ENCODE assay signal across 13 cellular contexts in genomic region chr3:15576475-15576874, GRCh38.
"Had no signal": no experiment of that assay in that cellular context is flagged by ENCODE, and none has a peak within 500 bp of the region (broad histone marks: within the 10 kb centered on the region; RNA-seq: fewer than 3 reads in every experiment).

No MANE protein-coding gene starts in this region.

- H3K4me3 Mint-ChIP-seq: activated CD8-positive, alpha-beta T cell treated with anti-CD3 and anti-CD28 coated beads for 36 hours; activated naive CD4-positive, alpha-beta T cell treated with anti-CD3 and anti-CD28 coated beads for 36 hours; activated T-helper 17 cell treated with anti-CD3 and anti-CD28 coated beads, Interleukin-2, amount 50 U/mL, for 72 hours had no signal

- H3K27me3 Mint-ChIP-seq: activated CD8-positive, alpha-beta T cell treated with anti-CD3 and anti-CD28 coated beads for 36 hours; activated T-helper 17 cell treated with anti-CD3 and anti-CD28 coated beads, Interleukin-2, amount 50 U/mL, for 72 hours had no signal

- H3K27me3 ChIP-seq: colonic mucosa, ovary had no signal

- H3K4me1 Mint-ChIP-seq: activated T-helper 17 cell treated with anti-CD3 and anti-CD28 coated beads, Interleukin-2, amount 50 U/mL, for 72 hours had no signal

- H3K4me1 ChIP-seq: colonic mucosa had no signal

- H3K36me3 ChIP-seq: colonic mucosa, ovary had no signal

- H3K27ac Mint-ChIP-seq: activated CD8-positive, alpha-beta T cell treated with anti-CD3 and anti-CD28 coated beads for 36 hours; activated naive CD4-positive, alpha-beta T cell treated with anti-CD3 and anti-CD28 coated beads for 36 hours had no signal

- ATAC-seq: activated CD8-positive, alpha-beta T cell treated with anti-CD3 and anti-CD28 coated beads for 36 hours; activated T-helper 17 cell treated with anti-CD3 and anti-CD28 coated beads, Interleukin-2, amount 50 U/mL, for 72 hours; left colon had no signal

- H3K27ac ChIP-seq: colonic mucosa, ovary, VCaP had no signal

- DNase-seq: activated CD8-positive, alpha-beta memory T cell treated with anti-CD3 and anti-CD28 coated beads, Interleukin-2, amount 50 U/mL, for 48 hours; activated CD8-positive, alpha-beta T cell treated with anti-CD3 and anti-CD28 coated beads for 36 hours; activated naive CD4-positive, alpha-beta T cell treated with anti-CD3 and anti-CD28 coated beads for 36 hours; colonic mucosa; effector CD4-positive, alpha-beta T cell; foreskin melanocyte; head of caudate nucleus; left colon; ovary; stimulated activated CD4-positive, alpha-beta T cell treated with anti-CD3 and anti-CD28 coated beads, Interleukin-4, amount 100 ng/mL, for 1 hour; stimulated activated CD8-positive, alpha-beta memory T cell treated with anti-CD3 and anti-CD28 coated beads, Interleukin-4, amount 100 ng/mL, for 48 hours had no signal

- H3K4me3 ChIP-seq: colonic mucosa, ovary had no signal

- H3K9me3 Mint-ChIP-seq: activated CD8-positive, alpha-beta T cell treated with anti-CD3 and anti-CD28 coated beads for 36 hours; activated naive CD4-positive, alpha-beta T cell treated with anti-CD3 and anti-CD28 coated beads for 36 hours; activated T-helper 17 cell treated with anti-CD3 and anti-CD28 coated beads, Interleukin-2, amount 50 U/mL, for 72 hours had no signal

- H3K9me3 ChIP-seq: colonic mucosa, ovary had no signal
